Comparison of ENCODE assay signal across 1 cellular context in the genomic region with DNA sequence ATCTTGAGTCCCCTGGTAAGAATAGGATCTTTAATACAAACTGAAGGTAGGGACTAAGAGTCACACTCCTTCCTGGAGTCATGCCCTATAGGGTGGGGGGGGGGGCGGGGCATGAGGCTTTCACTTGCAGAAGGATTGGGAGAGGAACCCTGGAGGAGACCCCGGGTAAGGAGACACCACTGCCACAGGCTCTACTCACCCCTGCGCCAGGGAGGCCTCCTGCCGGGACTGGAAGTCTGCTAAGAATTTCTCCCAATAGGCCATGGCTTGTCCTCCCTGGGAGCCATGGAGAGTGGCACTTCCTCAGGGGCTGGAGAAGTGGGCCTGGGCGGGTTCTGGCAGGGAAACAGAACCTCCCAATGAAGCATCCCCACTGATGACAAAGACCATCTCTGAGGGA.
TF ChIP-seq lines count a peak whose summit lies in the region.

No MANE protein-coding gene starts in this region.

TF ChIP-seq in GM23338, 12 proteins besides CTCF, POLR2A, EP300 and RAD21 (continued from another document):
- TF ChIP-seq ZNF331 (CRISPR knock-in tag; IDR thresholded peaks at IDR 0.05; ENCODE audit: low read depth) = no peak
- no peak for TF ChIP-seq CREB1 (CRISPR knock-in tag; IDR thresholded peaks at IDR 0.05; ENCODE audit: low read depth)
- TF ChIP-seq ZNF114 (CRISPR knock-in tag; IDR thresholded peaks at IDR 0.05) = no peak
- TF ChIP-seq, protein P1, sequence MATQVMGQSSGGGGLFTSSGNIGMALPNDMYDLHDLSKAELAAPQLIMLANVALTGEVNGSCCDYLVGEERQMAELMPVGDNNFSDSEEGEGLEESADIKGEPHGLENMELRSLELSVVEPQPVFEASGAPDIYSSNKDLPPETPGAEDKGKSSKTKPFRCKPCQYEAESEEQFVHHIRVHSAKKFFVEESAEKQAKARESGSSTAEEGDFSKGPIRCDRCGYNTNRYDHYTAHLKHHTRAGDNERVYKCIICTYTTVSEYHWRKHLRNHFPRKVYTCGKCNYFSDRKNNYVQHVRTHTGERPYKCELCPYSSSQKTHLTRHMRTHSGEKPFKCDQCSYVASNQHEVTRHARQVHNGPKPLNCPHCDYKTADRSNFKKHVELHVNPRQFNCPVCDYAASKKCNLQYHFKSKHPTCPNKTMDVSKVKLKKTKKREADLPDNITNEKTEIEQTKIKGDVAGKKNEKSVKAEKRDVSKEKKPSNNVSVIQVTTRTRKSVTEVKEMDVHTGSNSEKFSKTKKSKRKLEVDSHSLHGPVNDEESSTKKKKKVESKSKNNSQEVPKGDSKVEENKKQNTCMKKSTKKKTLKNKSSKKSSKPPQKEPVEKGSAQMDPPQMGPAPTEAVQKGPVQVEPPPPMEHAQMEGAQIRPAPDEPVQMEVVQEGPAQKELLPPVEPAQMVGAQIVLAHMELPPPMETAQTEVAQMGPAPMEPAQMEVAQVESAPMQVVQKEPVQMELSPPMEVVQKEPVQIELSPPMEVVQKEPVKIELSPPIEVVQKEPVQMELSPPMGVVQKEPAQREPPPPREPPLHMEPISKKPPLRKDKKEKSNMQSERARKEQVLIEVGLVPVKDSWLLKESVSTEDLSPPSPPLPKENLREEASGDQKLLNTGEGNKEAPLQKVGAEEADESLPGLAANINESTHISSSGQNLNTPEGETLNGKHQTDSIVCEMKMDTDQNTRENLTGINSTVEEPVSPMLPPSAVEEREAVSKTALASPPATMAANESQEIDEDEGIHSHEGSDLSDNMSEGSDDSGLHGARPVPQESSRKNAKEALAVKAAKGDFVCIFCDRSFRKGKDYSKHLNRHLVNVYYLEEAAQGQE (IDR thresholded peaks at IDR 0.05; ENCODE audit: unreplicated experiment) = no peak
- TF ChIP-seq STAT1 (IDR thresholded peaks at IDR 0.05; ENCODE audit: unreplicated experiment) = no peak
